Comparison of ENCODE assay signal across 2 cellular contexts in the genomic region with DNA sequence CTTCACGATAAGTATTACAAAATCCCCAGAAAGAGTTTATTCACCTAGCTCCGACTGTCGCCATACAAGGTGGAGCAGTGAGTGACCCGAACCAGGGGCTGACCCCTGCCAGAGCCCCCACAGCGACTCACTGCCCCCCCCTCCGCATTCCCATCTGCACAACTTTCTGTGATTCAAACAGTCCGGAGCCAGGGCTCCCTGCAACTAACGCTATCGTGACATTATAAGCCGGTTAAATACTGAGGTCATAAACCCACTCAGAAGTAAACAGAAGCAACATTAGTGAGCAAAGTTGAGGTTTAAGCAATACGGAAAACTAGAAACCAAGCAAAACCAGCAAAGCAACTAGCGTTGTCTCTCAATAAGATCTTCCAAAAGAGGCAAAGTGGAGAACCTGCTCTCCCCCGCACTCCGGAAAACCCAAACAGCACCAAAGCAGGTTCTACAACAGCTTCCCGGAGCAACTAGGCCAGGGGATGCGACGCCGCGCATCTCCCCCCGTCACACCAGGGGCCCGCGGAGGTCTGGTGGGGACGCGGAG.
TF ChIP-seq lines count a peak whose summit lies in the region.

No MANE protein-coding gene starts in this region.

TF ChIP-seq in SK-N-SH treated with all-trans-retinoic acid at 6 μM for 48 hours, 23 proteins besides CTCF, POLR2A, EP300 and RAD21:
- TF ChIP-seq PATZ1 (CRISPR knock-in tag; IDR thresholded peaks at IDR 0.05; ENCODE audit: borderline replicate concordance) (peak; percentile 42; the same call in 1 of the 2 replicates), TOX (CRISPR knock-in tag; IDR thresholded peaks at IDR 0.05; ENCODE audit: borderline replicate concordance) (no peak)

TF ChIP-seq in endothelial cell of umbilical vein, 7 proteins besides CTCF, POLR2A, EP300 and RAD21 (continued from another document):
- TF ChIP-seq, protein P1, sequence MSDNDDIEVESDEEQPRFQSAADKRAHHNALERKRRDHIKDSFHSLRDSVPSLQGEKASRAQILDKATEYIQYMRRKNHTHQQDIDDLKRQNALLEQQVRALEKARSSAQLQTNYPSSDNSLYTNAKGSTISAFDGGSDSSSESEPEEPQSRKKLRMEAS (IDR thresholded peaks at IDR 0.05; ENCODE audit: insufficient read depth, insufficient read length): no peak
- TF ChIP-seq MYC (IDR thresholded peaks at IDR 0.05; ENCODE audit: low read depth, low read length) (no peak), FOS (IDR thresholded peaks at IDR 0.05; ENCODE audit: borderline replicate concordance, insufficient read depth, low read length) (no peak), EZH2 (IDR thresholded peaks at IDR 0.05; ENCODE audit: borderline replicate concordance, low read depth, low read length, severe bottlenecking) (no peak), POLR2AphosphoS5 (IDR thresholded peaks at IDR 0.05; ENCODE audit: insufficient read depth, low read depth, low read length) (no peak), GATA2 (IDR thresholded peaks at IDR 0.05; ENCODE audit: insufficient read depth, insufficient read length, low read depth, low read length) (no peak)
